In genomic region chr15:101446527-101447167, GRCh38 we compare ENCODE assay signal across 1 cellular context.
TF ChIP-seq lines count a peak whose summit lies in the region.

No MANE protein-coding gene starts in this region.

TF ChIP-seq in HepG2, 621 proteins besides CTCF, POLR2A, EP300 and RAD21 (continued from another document and continues in another):
- TF ChIP-seq ARID3A (IDR thresholded peaks at IDR 0.05; ENCODE audit: low read depth, low read length) (0 out of 2 replicates have a peak, but pooled peaks have one; percentile 3), TSC22D2 (CRISPR knock-in tag; IDR thresholded peaks at IDR 0.05; ENCODE audit: borderline replicate concordance) (no peak), ZNF609 (CRISPR knock-in tag; IDR thresholded peaks at IDR 0.05; ENCODE audit: borderline replicate concordance) (no peak), MEIS1 (CRISPR knock-in tag; IDR thresholded peaks at IDR 0.05; ENCODE audit: borderline replicate concordance) (no peak), ZNF747 (CRISPR knock-in tag; IDR thresholded peaks at IDR 0.05; ENCODE audit: borderline replicate concordance) (peak; percentile 35; the same call in 1 of the 2 replicates), SAFB2 (CRISPR knock-in tag; IDR thresholded peaks at IDR 0.05; ENCODE audit: borderline replicate concordance, low read depth) (no peak), BRD4 (CRISPR knock-in tag; IDR thresholded peaks at IDR 0.05) (no peak), NR2F6 (IDR thresholded peaks at IDR 0.05) (peak; percentile 87), NR2F6 (CRISPR knock-in tag; IDR thresholded peaks at IDR 0.05) (peak; percentile 68), NFAT5 (CRISPR knock-in tag; IDR thresholded peaks at IDR 0.05) (no peak), CEBPB (IDR thresholded peaks at IDR 0.05; ENCODE audit: borderline replicate concordance, low read depth, low read length) (peak; percentile 85), SP1 (IDR thresholded peaks at IDR 0.05) (no peak), SP1 (CRISPR knock-in tag; IDR thresholded peaks at IDR 0.05) (no peak), ZNF451 (CRISPR knock-in tag; IDR thresholded peaks at IDR 0.05) (no peak), HNRNPLL (IDR thresholded peaks at IDR 0.05; ENCODE audit: low read depth, low read length, poor library complexity, severe bottlenecking) (no peak), ZNF7 (CRISPR knock-in tag; IDR thresholded peaks at IDR 0.05) (no peak), FIP1L1 (IDR thresholded peaks at IDR 0.05; ENCODE audit: borderline replicate concordance, insufficient read depth, low read depth, low read length) (no peak), MEIS2 (CRISPR knock-in tag; IDR thresholded peaks at IDR 0.05) (0 out of 2 replicates have a peak, but pooled peaks have one; percentile 38), ZNF501 (CRISPR knock-in tag; IDR thresholded peaks at IDR 0.05) (0 out of 2 replicates have a peak, but pooled peaks have one; percentile 1), IKZF5 (CRISPR knock-in tag; IDR thresholded peaks at IDR 0.05) (no peak; the same call in 1 of the 2 replicates), MYPOP (CRISPR knock-in tag; IDR thresholded peaks at IDR 0.05) (peak; percentile 47; the same call in 1 of the 2 replicates), GTF2F1 (IDR thresholded peaks at IDR 0.05; ENCODE audit: low read length) (no peak), DPF2 (CRISPR knock-in tag; IDR thresholded peaks at IDR 0.05; ENCODE audit: borderline replicate concordance, low read depth) (no peak), RCOR2 (CRISPR knock-in tag; IDR thresholded peaks at IDR 0.05) (peak; percentile 56; the same call in 1 of the 2 replicates), MNT (IDR thresholded peaks at IDR 0.05) (peak; percentile 1; the same call in 1 of the 2 replicates), RBAK (CRISPR knock-in tag; IDR thresholded peaks at IDR 0.05) (no peak), ZNF337 (CRISPR knock-in tag; IDR thresholded peaks at IDR 0.05; ENCODE audit: borderline replicate concordance, low read depth) (no peak), ZKSCAN5 (CRISPR knock-in tag; IDR thresholded peaks at IDR 0.05) (no peak), ZNF547 (CRISPR knock-in tag; IDR thresholded peaks at IDR 0.05) (no peak), KDM6A (CRISPR knock-in tag; IDR thresholded peaks at IDR 0.05; ENCODE audit: low read depth) (peak; percentile 53; the same call in 1 of the 2 replicates), BRCA1 (CRISPR knock-in tag; IDR thresholded peaks at IDR 0.05) (no peak; the same call in 1 of the 2 replicates), FUBP1 (CRISPR knock-in tag; IDR thresholded peaks at IDR 0.05; ENCODE audit: borderline replicate concordance) (no peak), EED (CRISPR knock-in tag; IDR thresholded peaks at IDR 0.05) (no peak), ZBTB37 (CRISPR knock-in tag; IDR thresholded peaks at IDR 0.05) (no peak), KMT2B (CRISPR knock-in tag; IDR thresholded peaks at IDR 0.05) (peak; percentile 57; the same call in 1 of the 2 replicates), ZNF281 (CRISPR knock-in tag; IDR thresholded peaks at IDR 0.05; ENCODE audit: borderline replicate concordance) (no peak), ZNF616 (CRISPR knock-in tag; IDR thresholded peaks at IDR 0.05; ENCODE audit: low read depth) (no peak)
